11 cellular contexts compared by ENCODE assay signal in genomic region chr1:16020878-16021277, GRCh38. TPM values are rescaled to one million over a fixed set of nuclear protein-coding genes. Genes with fewer than 3 reads are reported as not detected.
DNase-seq lines count a peak whose midpoint lies in the region; ATAC-seq, FAIRE-seq and TF ChIP-seq lines count a peak whose summit lies in the region.
"Not testable (repeated sequence)": the region's sequence is repeated elsewhere in the genome, so short reads cannot be mapped to it uniquely, and the experiment has no call there.
"Had no signal": no experiment of that assay in that cellular context is flagged by ENCODE, and none has a peak within 500 bp of the region (broad histone marks: within the 10 kb centered on the region; RNA-seq: fewer than 3 reads in every experiment).

No MANE protein-coding gene starts in this region.

- ATAC-seq in HepG2, result not testable (repeated sequence)

- not testable (repeated sequence) for TF ChIP-seq RAD21 in HepG2 (CRISPR knock-in tag; IDR thresholded peaks at IDR 0.05)

- 11% methylated on average over 3 of the region's 9 CpGs for WGBS in HepG2 (ENCODE audit: low lambda C conversion rate)

- in situ Hi-C loops in HepG2 (cut with HindIII; ENCODE audit: extremely low pct_ligation_motif_present, low pct_unique_long_range_greater_than_20kb), result not testable (repeated sequence)

- not testable (repeated sequence) for H3K9me3 ChIP-seq in HepG2 (ENCODE audit: low read length)

- CTCF ChIA-PET in HepG2 (lab: Yijun Ruan, JAX; ENCODE audit: low intra/inter-chr PET ratio, low total read pairs), result not testable (repeated sequence)

- H3K27ac ChIP-seq in HepG2 (ENCODE audit: extremely low read length, insufficient read depth, low read length), result not testable (repeated sequence)

- not testable (repeated sequence) for DNase-seq in HTR-8/SVneo (ENCODE audit: insufficient read length, low spot score); HepG2 (ENCODE audit: low spot score)

- not testable (repeated sequence) for H3K4me3 ChIP-seq in HepG2 (replicated peaks in 1 of 3; ENCODE audit: insufficient read depth in 1 of 3, low read depth in 2 of 3, low read length in 3 of 3)

- not testable (repeated sequence) for TF ChIP-seq POLR2A in HepG2 (IDR thresholded peaks at IDR 0.05; ENCODE audit: insufficient read depth in 1 of 2, low read depth in 2 of 2, low read length in 2 of 2)

- TF ChIP-seq CTCF in HepG2 (CRISPR knock-in tag; IDR thresholded peaks at IDR 0.05), result not testable (repeated sequence)

- H3K36me3 ChIP-seq in HepG2 (replicated peaks in 1 of 2; ENCODE audit: control insufficient read depth in 1 of 2, insufficient read depth in 2 of 2, low read length in 2 of 2), result not testable (repeated sequence)

- not testable (repeated sequence) for H4K20me1 ChIP-seq in HepG2 (ENCODE audit: insufficient read depth, low read length)

- H3K4me2 ChIP-seq in HepG2 (ENCODE audit: low read depth, low read length), result not testable (repeated sequence)

- not testable (repeated sequence) for H3K79me2 ChIP-seq in HepG2 (ENCODE audit: insufficient read depth, low read length)

- peaks cover 46% of the 10 kb centered on the region for H3K4me1 ChIP-seq in HepG2 (ENCODE audit: insufficient read depth, low read length)

- intact Hi-C loops in HepG2 (cut with micrococcal nuclease; ENCODE audit: unreplicated experiment), result not testable (repeated sequence)

- TF ChIP-seq EP300 in HepG2 (IDR thresholded peaks at IDR 0.05; ENCODE audit: low read depth in 2 of 2, low read length in 2 of 2); HepG2 (CRISPR knock-in tag; IDR thresholded peaks at IDR 0.05; ENCODE audit: borderline replicate concordance): not testable (repeated sequence)

- peak; percentile 46 for FAIRE-seq in HTR-8/SVneo (lab: Jason Lieb, UNC)
- FAIRE-seq in HepG2 (lab: Jason Lieb, UNC), result not testable (repeated sequence)

- H3K27me3 ChIP-seq in HepG2 (ENCODE audit: control insufficient read depth in 1 of 2, insufficient read depth in 2 of 2, low read length in 2 of 2), result peaks cover 9 to 80% of the 10 kb centered on the region in 2 experiments; a peak in 4 of 5 replicates

- BruUV-seq in HepG2 (replicated peaks; lab: Mats Ljungman, UMichigan), result not testable (repeated sequence)

- POLR2A ChIA-PET in HepG2 (lab: Yijun Ruan, JAX), result not testable (repeated sequence)

- H2AFZ ChIP-seq in HepG2 (ENCODE audit: low read length), result not testable (repeated sequence)

- H3K9ac ChIP-seq in HepG2 (ENCODE audit: insufficient read depth, low read depth, low read length), result not testable (repeated sequence)

RNA-seq across cellular contexts. Expression of gene CLCNKA, which starts 1.0 kb away (rescaled TPM):
- not detected in 2 replicates for total RNA-seq in HepG2 (2016; rRNA removed; fragmentation: Illumina TruSeq; extraction: Trizol)
- total RNA-seq in HepG2 (2016; cell fraction: cytosol; rRNA removed; fragmentation: Illumina TruSeq; extraction: Trizol; ENCODE audit: low read depth), result not detected in 2 replicates
- total RNA-seq in HepG2 (2016; cell fraction: insoluble cytoplasmic fraction; rRNA removed; fragmentation: Illumina TruSeq; extraction: Trizol), result not detected in 2 replicates
- total RNA-seq in HepG2 (2016; cell fraction: membrane; rRNA removed; fragmentation: Illumina TruSeq; extraction: Trizol), result not detected in 2 replicates
- not detected in 2 replicates for total RNA-seq in HepG2 (2016; cell fraction: nucleus; rRNA removed; fragmentation: Illumina TruSeq; extraction: Trizol)
- polyA plus RNA-seq in HepG2 (2011; rRNA removed), result 0.03 and 0.07 TPM in 2 replicates
- polyA plus RNA-seq in HepG2 (2011; cell fraction: cytosol; rRNA removed), result not detected in 2 replicates
- polyA plus RNA-seq in HepG2 (2011; cell fraction: nucleus; rRNA removed), result 0.47 and 1.8 TPM in 2 replicates
- polyA plus RNA-seq in HepG2 (2012), result 0.25 TPM in 1 of 2 replicates, not detected in the other
- polyA plus RNA-seq in HepG2 (2016; cell fraction: cytosol; fragmentation: Illumina TruSeq; extraction: Trizol; ENCODE audit: low read depth), result not detected in 2 replicates
- polyA plus RNA-seq in HepG2 (2016; cell fraction: insoluble cytoplasmic fraction; fragmentation: Illumina TruSeq; extraction: Trizol; ENCODE audit: low read depth), result not detected in 2 replicates
- polyA plus RNA-seq in HepG2 (2016; cell fraction: membrane; fragmentation: Illumina TruSeq; extraction: Trizol; ENCODE audit: low read depth), result not detected in 2 replicates
- polyA plus RNA-seq in HepG2 (2016; cell fraction: nucleus; fragmentation: Illumina TruSeq; extraction: Trizol; ENCODE audit: insufficient read depth, low read depth), result not detected in 2 replicates
- polyA minus RNA-seq in HepG2 (2011; rRNA and poly(A)+ RNA removed; ENCODE audit: low replicate concordance), result 0.88 TPM in 1 of 2 replicates, not detected in the other
- not detected in 2 replicates for polyA minus RNA-seq in HepG2 (2011; cell fraction: cytosol; rRNA and poly(A)+ RNA removed)
- 0.75 and 2.3 TPM in 2 replicates for polyA minus RNA-seq in HepG2 (2011; cell fraction: nucleus; rRNA and poly(A)+ RNA removed)
- total RNA-seq: CD8-positive, alpha-beta memory T cell; HT-29; MCF 10A; naive thymus-derived CD4-positive, alpha-beta T cell; NCI-H460; pulmonary artery endothelial cell had no signal
- polyA plus RNA-seq: CD8-positive, alpha-beta memory T cell; naive thymus-derived CD4-positive, alpha-beta T cell had no signal

RNA-seq across cellular contexts. Expression of gene HSPB7, which starts 3.0 kb away (rescaled TPM):
- total RNA-seq in HepG2 (2016; rRNA removed; fragmentation: Illumina TruSeq; extraction: Trizol), result not detected in 2 replicates
- not detected in 2 replicates for total RNA-seq in HepG2 (2016; cell fraction: cytosol; rRNA removed; fragmentation: Illumina TruSeq; extraction: Trizol; ENCODE audit: low read depth)
- total RNA-seq in HepG2 (2016; cell fraction: insoluble cytoplasmic fraction; rRNA removed; fragmentation: Illumina TruSeq; extraction: Trizol), result not detected in 2 replicates
- not detected in 2 replicates for total RNA-seq in HepG2 (2016; cell fraction: membrane; rRNA removed; fragmentation: Illumina TruSeq; extraction: Trizol)
- not detected in 2 replicates for total RNA-seq in HepG2 (2016; cell fraction: nucleus; rRNA removed; fragmentation: Illumina TruSeq; extraction: Trizol)
- polyA plus RNA-seq in HepG2 (2011; rRNA removed), result 0.10 and 0.20 TPM in 2 replicates
- 0.05 and 0.16 TPM in 2 replicates for polyA plus RNA-seq in HepG2 (2011; cell fraction: cytosol; rRNA removed)
- 0.31 and 0.32 TPM in 2 replicates for polyA plus RNA-seq in HepG2 (2011; cell fraction: nucleus; rRNA removed)
- 0.20 TPM in 2 replicates for polyA plus RNA-seq in HepG2 (2012)
- polyA plus RNA-seq in HepG2 (2016; cell fraction: cytosol; fragmentation: Illumina TruSeq; extraction: Trizol; ENCODE audit: low read depth), result not detected in 2 replicates
- polyA plus RNA-seq in HepG2 (2016; cell fraction: insoluble cytoplasmic fraction; fragmentation: Illumina TruSeq; extraction: Trizol; ENCODE audit: low read depth), result not detected in 2 replicates
- not detected in 2 replicates for polyA plus RNA-seq in HepG2 (2016; cell fraction: membrane; fragmentation: Illumina TruSeq; extraction: Trizol; ENCODE audit: low read depth)
- not detected in 2 replicates for polyA plus RNA-seq in HepG2 (2016; cell fraction: nucleus; fragmentation: Illumina TruSeq; extraction: Trizol; ENCODE audit: insufficient read depth, low read depth)
- polyA minus RNA-seq in HepG2 (2011; rRNA and poly(A)+ RNA removed; ENCODE audit: low replicate concordance), result 0.47 TPM in 1 of 2 replicates, not detected in the other
- polyA minus RNA-seq in HepG2 (2011; cell fraction: cytosol; rRNA and poly(A)+ RNA removed), result not detected in 2 replicates
- 0.50 TPM in 1 of 2 replicates, not detected in the other for polyA minus RNA-seq in HepG2 (2011; cell fraction: nucleus; rRNA and poly(A)+ RNA removed)
- total RNA-seq: CD8-positive, alpha-beta memory T cell; HT-29; MCF 10A; naive thymus-derived CD4-positive, alpha-beta T cell; NCI-H460; pulmonary artery endothelial cell had no signal
- polyA plus RNA-seq: CD8-positive, alpha-beta memory T cell; naive thymus-derived CD4-positive, alpha-beta T cell had no signal

RNA-seq across cellular contexts. Expression of gene SRARP, which starts 16.8 kb away (rescaled TPM):
- 3.5 and 4.0 TPM in 2 replicates for total RNA-seq in HepG2 (2016; rRNA removed; fragmentation: Illumina TruSeq; extraction: Trizol)
- 1.8 and 2.0 TPM in 2 replicates for total RNA-seq in HepG2 (2016; cell fraction: cytosol; rRNA removed; fragmentation: Illumina TruSeq; extraction: Trizol; ENCODE audit: low read depth)
- 3.9 and 4.6 TPM in 2 replicates for total RNA-seq in HepG2 (2016; cell fraction: insoluble cytoplasmic fraction; rRNA removed; fragmentation: Illumina TruSeq; extraction: Trizol)
- 2.3 and 2.5 TPM in 2 replicates for total RNA-seq in HepG2 (2016; cell fraction: membrane; rRNA removed; fragmentation: Illumina TruSeq; extraction: Trizol)
- total RNA-seq in HepG2 (2016; cell fraction: nucleus; rRNA removed; fragmentation: Illumina TruSeq; extraction: Trizol), result 2.1 and 2.3 TPM in 2 replicates
- polyA plus RNA-seq in HepG2 (2011; rRNA removed), result 10.5 and 12.8 TPM in 2 replicates
- polyA plus RNA-seq in HepG2 (2011; cell fraction: cytosol; rRNA removed), result 6.1 and 9.4 TPM in 2 replicates
- 6.1 and 6.7 TPM in 2 replicates for polyA plus RNA-seq in HepG2 (2011; cell fraction: nucleus; rRNA removed)
- polyA plus RNA-seq in HepG2 (2012), result 5.5 and 6.6 TPM in 2 replicates
- polyA plus RNA-seq in HepG2 (2016; cell fraction: cytosol; fragmentation: Illumina TruSeq; extraction: Trizol; ENCODE audit: low read depth), result 1.3 and 1.6 TPM in 2 replicates
- polyA plus RNA-seq in HepG2 (2016; cell fraction: insoluble cytoplasmic fraction; fragmentation: Illumina TruSeq; extraction: Trizol; ENCODE audit: low read depth), result 4.9 and 5.4 TPM in 2 replicates
- polyA plus RNA-seq in HepG2 (2016; cell fraction: membrane; fragmentation: Illumina TruSeq; extraction: Trizol; ENCODE audit: low read depth), result 1.8 TPM in 2 replicates
- polyA plus RNA-seq in HepG2 (2016; cell fraction: nucleus; fragmentation: Illumina TruSeq; extraction: Trizol; ENCODE audit: insufficient read depth, low read depth), result 2.9 and 3.2 TPM in 2 replicates
- polyA minus RNA-seq in HepG2 (2011; rRNA and poly(A)+ RNA removed; ENCODE audit: low replicate concordance), result 14.4 TPM in 1 of 2 replicates, not detected in the other
- polyA minus RNA-seq in HepG2 (2011; cell fraction: cytosol; rRNA and poly(A)+ RNA removed), result 4.5 and 6.6 TPM in 2 replicates
- 11.3 and 12.3 TPM in 2 replicates for polyA minus RNA-seq in HepG2 (2011; cell fraction: nucleus; rRNA and poly(A)+ RNA removed)
- total RNA-seq: CD8-positive, alpha-beta memory T cell; HT-29; lower leg skin; MCF 10A; naive thymus-derived CD4-positive, alpha-beta T cell; NCI-H460; pulmonary artery endothelial cell; SJCRH30; suprapubic skin had no signal
- polyA plus RNA-seq: CD8-positive, alpha-beta memory T cell; naive thymus-derived CD4-positive, alpha-beta T cell had no signal

RNA-seq across cellular contexts. Expression of gene CLCNKB, which starts 22.7 kb away (rescaled TPM):
- not detected in 2 replicates for total RNA-seq in HepG2 (2016; rRNA removed; fragmentation: Illumina TruSeq; extraction: Trizol)
- not detected in 2 replicates for total RNA-seq in HepG2 (2016; cell fraction: cytosol; rRNA removed; fragmentation: Illumina TruSeq; extraction: Trizol; ENCODE audit: low read depth)
- total RNA-seq in HepG2 (2016; cell fraction: insoluble cytoplasmic fraction; rRNA removed; fragmentation: Illumina TruSeq; extraction: Trizol), result not detected in 2 replicates
- not detected in 2 replicates for total RNA-seq in HepG2 (2016; cell fraction: membrane; rRNA removed; fragmentation: Illumina TruSeq; extraction: Trizol)
- not detected in 2 replicates for total RNA-seq in HepG2 (2016; cell fraction: nucleus; rRNA removed; fragmentation: Illumina TruSeq; extraction: Trizol)
- polyA plus RNA-seq in HepG2 (2011; rRNA removed), result 0.04 TPM in 1 of 2 replicates, not detected in the other
- not detected in 2 replicates for polyA plus RNA-seq in HepG2 (2011; cell fraction: cytosol; rRNA removed)
- polyA plus RNA-seq in HepG2 (2011; cell fraction: nucleus; rRNA removed), result 0.09 and 0.13 TPM in 2 replicates
- polyA plus RNA-seq in HepG2 (2012), result 0.08 TPM in 1 of 2 replicates, not detected in the other
- not detected in 2 replicates for polyA plus RNA-seq in HepG2 (2016; cell fraction: cytosol; fragmentation: Illumina TruSeq; extraction: Trizol; ENCODE audit: low read depth)
- polyA plus RNA-seq in HepG2 (2016; cell fraction: insoluble cytoplasmic fraction; fragmentation: Illumina TruSeq; extraction: Trizol; ENCODE audit: low read depth), result not detected in 2 replicates
- polyA plus RNA-seq in HepG2 (2016; cell fraction: membrane; fragmentation: Illumina TruSeq; extraction: Trizol; ENCODE audit: low read depth), result not detected in 2 replicates
- not detected in 2 replicates for polyA plus RNA-seq in HepG2 (2016; cell fraction: nucleus; fragmentation: Illumina TruSeq; extraction: Trizol; ENCODE audit: insufficient read depth, low read depth)
- polyA minus RNA-seq in HepG2 (2011; rRNA and poly(A)+ RNA removed; ENCODE audit: low replicate concordance), result not detected in 2 replicates
- polyA minus RNA-seq in HepG2 (2011; cell fraction: cytosol; rRNA and poly(A)+ RNA removed), result not detected in 2 replicates
- not detected in 2 replicates for polyA minus RNA-seq in HepG2 (2011; cell fraction: nucleus; rRNA and poly(A)+ RNA removed)
- total RNA-seq: CD8-positive, alpha-beta memory T cell; HT-29; MCF 10A; naive thymus-derived CD4-positive, alpha-beta T cell; SJCRH30 had no signal
- polyA plus RNA-seq: CD8-positive, alpha-beta memory T cell; naive thymus-derived CD4-positive, alpha-beta T cell had no signal

RNA-seq across cellular contexts. Expression of gene ZBTB17, which starts 45.0 kb away (rescaled TPM):
- 10.1 and 16.7 TPM in 2 replicates for total RNA-seq in HepG2 (2016; rRNA removed; fragmentation: Illumina TruSeq; extraction: Trizol)
- total RNA-seq in HepG2 (2016; cell fraction: cytosol; rRNA removed; fragmentation: Illumina TruSeq; extraction: Trizol; ENCODE audit: low read depth), result 7.6 and 9.2 TPM in 2 replicates
- 11.2 and 19.1 TPM in 2 replicates for total RNA-seq in HepG2 (2016; cell fraction: insoluble cytoplasmic fraction; rRNA removed; fragmentation: Illumina TruSeq; extraction: Trizol)
- 9.9 and 11.1 TPM in 2 replicates for total RNA-seq in HepG2 (2016; cell fraction: membrane; rRNA removed; fragmentation: Illumina TruSeq; extraction: Trizol)
- 17.0 and 18.5 TPM in 2 replicates for total RNA-seq in HepG2 (2016; cell fraction: nucleus; rRNA removed; fragmentation: Illumina TruSeq; extraction: Trizol)
- 17.0 and 21.0 TPM in 2 replicates for polyA plus RNA-seq in HepG2 (2011; rRNA removed)
- polyA plus RNA-seq in HepG2 (2011; cell fraction: cytosol; rRNA removed), result 10.1 and 18.8 TPM in 2 replicates
- 96.3 and 129 TPM in 2 replicates for polyA plus RNA-seq in HepG2 (2011; cell fraction: nucleus; rRNA removed)
- polyA plus RNA-seq in HepG2 (2012), result 7.7 and 12.7 TPM in 2 replicates
- polyA plus RNA-seq in HepG2 (2016; cell fraction: cytosol; fragmentation: Illumina TruSeq; extraction: Trizol; ENCODE audit: low read depth), result 3.5 and 3.6 TPM in 2 replicates
- 11.1 and 12.0 TPM in 2 replicates for polyA plus RNA-seq in HepG2 (2016; cell fraction: insoluble cytoplasmic fraction; fragmentation: Illumina TruSeq; extraction: Trizol; ENCODE audit: low read depth)
- polyA plus RNA-seq in HepG2 (2016; cell fraction: membrane; fragmentation: Illumina TruSeq; extraction: Trizol; ENCODE audit: low read depth), result 6.7 and 7.4 TPM in 2 replicates
- 36.9 and 37.2 TPM in 2 replicates for polyA plus RNA-seq in HepG2 (2016; cell fraction: nucleus; fragmentation: Illumina TruSeq; extraction: Trizol; ENCODE audit: insufficient read depth, low read depth)
- 46.0 and 46.5 TPM in 2 replicates for polyA minus RNA-seq in HepG2 (2011; rRNA and poly(A)+ RNA removed; ENCODE audit: low replicate concordance)
- 6.1 and 9.8 TPM in 2 replicates for polyA minus RNA-seq in HepG2 (2011; cell fraction: cytosol; rRNA and poly(A)+ RNA removed)
- 14.4 and 22.9 TPM in 2 replicates for polyA minus RNA-seq in HepG2 (2011; cell fraction: nucleus; rRNA and poly(A)+ RNA removed)
